Comparison of ENCODE assay signal across 2 cellular contexts in the genomic region with DNA sequence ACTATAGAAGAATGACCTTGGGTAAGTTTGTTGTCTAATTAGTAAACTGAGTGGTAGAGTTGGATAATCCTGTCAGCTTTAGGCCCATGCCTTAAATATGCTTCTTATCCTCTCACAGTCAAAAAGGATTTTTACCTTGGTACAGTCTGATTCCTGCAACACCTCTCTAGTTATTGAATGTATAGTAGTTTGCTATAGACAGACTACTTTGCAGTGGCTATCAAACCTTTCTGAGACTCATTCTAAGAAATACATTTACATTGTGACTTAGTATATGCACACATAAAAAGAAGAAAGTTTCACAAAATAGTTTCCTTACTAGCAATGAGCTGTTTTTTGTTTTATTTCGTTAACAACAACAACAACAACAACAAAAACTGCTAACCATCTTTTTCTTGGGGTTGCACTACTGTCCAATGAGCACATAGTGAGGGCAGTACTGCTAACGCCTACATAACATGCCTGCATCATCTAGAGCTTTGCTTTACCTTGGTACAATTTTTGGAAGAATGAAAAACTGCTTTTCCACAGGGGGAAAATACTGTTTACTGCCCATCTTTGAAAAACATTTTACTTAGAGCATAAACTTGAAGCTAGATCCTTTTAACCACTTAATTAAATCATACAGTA.
A peak's percentile ranks its signal among the peaks of the same experiment; 100 is the strongest.
TF ChIP-seq lines count a peak whose summit lies in the region.

No MANE protein-coding gene starts in this region.

TF ChIP-seq in HEK293, 187 proteins besides CTCF, POLR2A, EP300 and RAD21 (continued from another document):
- TF ChIP-seq PRDM6 (tag by site-specific recombination; IDR thresholded peaks at IDR 0.05) = peak; percentile 77
TF ChIP-seq in HEK293: peak in this region for 1.

TF ChIP-seq in GM12878, 131 proteins besides CTCF, POLR2A, EP300 and RAD21 (continued from another document):
- no peak for TF ChIP-seq CEBPZ (IDR thresholded peaks at IDR 0.05; ENCODE audit: low read depth, low read length)
- TF ChIP-seq POLR2AphosphoS5 (IDR thresholded peaks at IDR 0.05; ENCODE audit: low read length) = no peak
- TF ChIP-seq, protein P1, sequence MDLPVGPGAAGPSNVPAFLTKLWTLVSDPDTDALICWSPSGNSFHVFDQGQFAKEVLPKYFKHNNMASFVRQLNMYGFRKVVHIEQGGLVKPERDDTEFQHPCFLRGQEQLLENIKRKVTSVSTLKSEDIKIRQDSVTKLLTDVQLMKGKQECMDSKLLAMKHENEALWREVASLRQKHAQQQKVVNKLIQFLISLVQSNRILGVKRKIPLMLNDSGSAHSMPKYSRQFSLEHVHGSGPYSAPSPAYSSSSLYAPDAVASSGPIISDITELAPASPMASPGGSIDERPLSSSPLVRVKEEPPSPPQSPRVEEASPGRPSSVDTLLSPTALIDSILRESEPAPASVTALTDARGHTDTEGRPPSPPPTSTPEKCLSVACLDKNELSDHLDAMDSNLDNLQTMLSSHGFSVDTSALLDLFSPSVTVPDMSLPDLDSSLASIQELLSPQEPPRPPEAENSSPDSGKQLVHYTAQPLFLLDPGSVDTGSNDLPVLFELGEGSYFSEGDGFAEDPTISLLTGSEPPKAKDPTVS (IDR thresholded peaks at IDR 0.05; ENCODE audit: low read depth, low read length) = no peak
- no peak for TF ChIP-seq MYC (IDR thresholded peaks at IDR 0.05; ENCODE audit: insufficient read depth, insufficient read length, insufficient replicate concordance, low read length, severe bottlenecking)
- no peak for TF ChIP-seq TAF1 (IDR thresholded peaks at IDR 0.05; ENCODE audit: borderline replicate concordance, low read depth, low read length)
- TF ChIP-seq MEF2B (IDR thresholded peaks at IDR 0.05; ENCODE audit: partially characterized antibody, poor library complexity, severe bottlenecking) = no peak
- TF ChIP-seq KLF5 (IDR thresholded peaks at IDR 0.05; ENCODE audit: partially characterized antibody) = no peak
- no peak for TF ChIP-seq POLR2AphosphoS2 (IDR thresholded peaks at IDR 0.05; ENCODE audit: low read depth, low read length)
- TF ChIP-seq TCF3 (IDR thresholded peaks at IDR 0.05; ENCODE audit: borderline replicate concordance, insufficient read depth, low read depth, low read length) = no peak
- no peak for TF ChIP-seq SIN3A (IDR thresholded peaks at IDR 0.05; ENCODE audit: low read depth, low read length)
- no peak for TF ChIP-seq DPF2 (IDR thresholded peaks at IDR 0.05)
- no peak for TF ChIP-seq ZNF207 (IDR thresholded peaks at IDR 0.05; ENCODE audit: borderline replicate concordance)
- TF ChIP-seq HDAC6 (IDR thresholded peaks at IDR 0.05; ENCODE audit: unreplicated experiment) = no peak
- TF ChIP-seq NR2F1 (conservative IDR thresholded peaks at IDR 0.05) = no peak
